15 cellular contexts compared by ENCODE assay signal in genomic region chr2:241898681-241899270, GRCh38. TPM values are rescaled to one million over a fixed set of nuclear protein-coding genes. Genes with fewer than 3 reads are reported as not detected.
DNase-seq lines count a peak whose midpoint lies in the region; ATAC-seq and TF ChIP-seq lines count a peak whose summit lies in the region.
"Had no signal": no experiment of that assay in that cellular context is flagged by ENCODE, and none has a peak within 500 bp of the region (broad histone marks: within the 10 kb centered on the region; RNA-seq: fewer than 3 reads in every experiment).

No MANE protein-coding gene starts in this region.

- DNase-seq in left ventricle myocardium superior: peak; percentile 41
- DNase-seq in right atrium auricular region (ENCODE audit: low spot score): no peak
- DNase-seq in NCI-H2196 treated with DMSO at 0.1 percent for 48 hours (lab: John Stamatoyannopoulos, UW; ENCODE audit: unreplicated experiment): peak; percentile 27
- no peak for DNase-seq in neural progenitor cell (ENCODE audit: low spot score)
- DNase-seq in effector CD8-positive, alpha-beta T cell (lab: John Stamatoyannopoulos, UW): no peak
- no peak for DNase-seq in erythroblast (lab: John Stamatoyannopoulos, UW)
- DNase-seq in GM03348 (ENCODE audit: low spot score): no peak
- no peak for DNase-seq in GM19240 (ENCODE audit: insufficient read length, low spot score)
- DNase-seq: activated CD4-positive, alpha-beta memory T cell treated with anti-CD3 and anti-CD28 coated beads, Interleukin-2, amount 10 ng/mL, durations not matched to agents 7 days and 5 days; activated gamma-delta T cell treated with Interleukin-2 at 50 U/mL for 16 hours; dermis blood vessel endothelial cell; KBM-7; mammary epithelial cell; NCI-H1105 had no signal

- no peaks in the 10 kb centered on the region for H4K20me1 ChIP-seq in neural progenitor cell (ENCODE audit: low read depth)

- peaks cover 9% of the 10 kb centered on the region for H3F3A ChIP-seq in neural progenitor cell (ENCODE audit: low read depth)

- H3K4me3 ChIP-seq in right atrium auricular region (no peak overlapping the region), neural progenitor cell (no peak overlapping the region)
- H3K4me3 ChIP-seq: smooth muscle cell had no signal

- H3K4me3 Mint-ChIP-seq in neural progenitor cell: peak overlapping the region; percentile 15
- H3K4me3 Mint-ChIP-seq: activated CD4-positive, alpha-beta memory T cell treated with anti-CD3 and anti-CD28 coated beads, Interleukin-2, amount 10 ng/mL, durations not matched to agents 7 days and 5 days had no signal

- H3K9ac ChIP-seq in neural progenitor cell: no peak overlapping the region

- H2AFZ ChIP-seq in neural progenitor cell (replicated peaks): no peak overlapping the region

- no peaks in the 10 kb centered on the region for H3K79me2 ChIP-seq in neural progenitor cell (ENCODE audit: low read depth)

- H3K9me3 ChIP-seq in right atrium auricular region (no peaks in the 10 kb centered on the region), neural progenitor cell (ENCODE audit: low read depth) (no peaks in the 10 kb centered on the region)

- peak overlapping the region; percentile 85 for H3K27ac Mint-ChIP-seq in neural progenitor cell
- H3K27ac Mint-ChIP-seq: activated CD4-positive, alpha-beta memory T cell treated with anti-CD3 and anti-CD28 coated beads, Interleukin-2, amount 10 ng/mL, durations not matched to agents 7 days and 5 days had no signal

- H3K36me3 ChIP-seq in right atrium auricular region (no peaks in the 10 kb centered on the region), neural progenitor cell (no peaks in the 10 kb centered on the region)

- H3K27me3 ChIP-seq in right atrium auricular region (no peaks in the 10 kb centered on the region), neural progenitor cell (peaks cover 21% of the 10 kb centered on the region)

- H3K36me3 Mint-ChIP-seq in neural progenitor cell: no peaks in the 10 kb centered on the region

- intact Hi-C loops in left ventricle myocardium superior (cut with micrococcal nuclease): no loop called here

- H3K27ac ChIP-seq in right atrium auricular region: no peak overlapping the region
- no peak overlapping the region for H3K27ac ChIP-seq in neural progenitor cell

- peaks cover 21% of the 10 kb centered on the region for H3K4me1 Mint-ChIP-seq in neural progenitor cell

- peaks cover 2% of the 10 kb centered on the region for H3K9me3 Mint-ChIP-seq in neural progenitor cell

- TF ChIP-seq CTCF in right atrium auricular region (IDR thresholded peaks at IDR 0.05) (no peak), neural progenitor cell (IDR thresholded peaks at IDR 0.05) (no peak)

- H3K27me3 Mint-ChIP-seq in neural progenitor cell (ENCODE audit: insufficient read depth, low read depth): peaks cover 17% of the 10 kb centered on the region
- H3K27me3 Mint-ChIP-seq: activated CD4-positive, alpha-beta memory T cell treated with anti-CD3 and anti-CD28 coated beads, Interleukin-2, amount 10 ng/mL, durations not matched to agents 7 days and 5 days had no signal

- ATAC-seq in left ventricle myocardium superior: peak; percentile 3

- H3K4me1 ChIP-seq in right atrium auricular region: peaks cover 0 to 34% of the 10 kb centered on the region in 2 donors
- peaks cover 16% of the 10 kb centered on the region for H3K4me1 ChIP-seq in neural progenitor cell

- no peak overlapping the region for H3K4me2 ChIP-seq in neural progenitor cell
- H3K4me2 ChIP-seq: smooth muscle cell had no signal

- TF ChIP-seq POLR2A in erythroblast (IDR thresholded peaks at IDR 0.05; ENCODE audit: low read length): no peak

RNA-seq across cellular contexts. Expression of gene RTP5, which starts 29.2 kb away (rescaled TPM):
- total RNA-seq in left ventricle myocardium superior (not detected), right atrium auricular region (not detected), neural progenitor cell (ENCODE audit: low replicate concordance) (not detected in 2 replicates)
- total RNA-seq: dermis blood vessel endothelial cell, mammary epithelial cell, smooth muscle cell had no signal

RNA-seq across cellular contexts. Expression of gene PDCD1, which starts 40.1 kb away (rescaled TPM):
- total RNA-seq in left ventricle myocardium superior (1.4 TPM), right atrium auricular region (10 to 100 TPM in 1 of 2 donors, 1 to 10 TPM in 1; 1.0 to 17.5 TPM), neural progenitor cell (ENCODE audit: low replicate concordance) (not detected in 2 replicates)
- total RNA-seq: dermis blood vessel endothelial cell, mammary epithelial cell, smooth muscle cell had no signal

Comparison
In these comparisons a context has a peak if more than half of its experiments do, and no peak if none do; other contexts are left out.
1. DNase-seq: peak in left ventricle myocardium superior (single experiment) and NCI-H2196 treated with DMSO at 0.1 percent for 48 hours (single experiment); none in right atrium auricular region (single experiment), neural progenitor cell (single experiment), effector CD8-positive, alpha-beta T cell (single experiment), erythroblast (0 of 2), GM03348 (single experiment) and GM19240 (single experiment).